8 cellular contexts compared by ENCODE assay signal in genomic region chr17:69335018-69335417, GRCh38. TPM values are rescaled to one million over a fixed set of nuclear protein-coding genes. Genes with fewer than 3 reads are reported as not detected.
DNase-seq lines count a peak whose midpoint lies in the region; ATAC-seq and TF ChIP-seq lines count a peak whose summit lies in the region.

No MANE protein-coding gene starts in this region.

- H3K14ac ChIP-seq in IMR-90 (replicated peaks; ENCODE audit: low read depth, low read length): no peak overlapping the region

- no peak overlapping the region for H3K4ac ChIP-seq in IMR-90 (ENCODE audit: low read depth, low read length)

- H2AK5ac ChIP-seq in IMR-90 (ENCODE audit: low read depth, low read length): no peak overlapping the region

- H2AK9ac ChIP-seq in IMR-90 (replicated peaks; ENCODE audit: low read depth, low read length, poor library complexity): no peak overlapping the region

- peaks cover 0 to 3% of the 10 kb centered on the region in 2 donors for H3K9me3 Mint-ChIP-seq in activated naive CD4-positive, alpha-beta T cell treated with anti-CD3 and anti-CD28 coated beads, Interleukin-2, amount 50 U/mL, for 72 hours
- peaks cover 3% of the 10 kb centered on the region for H3K9me3 Mint-ChIP-seq in activated CD4-positive, alpha-beta T cell treated with anti-CD3 and anti-CD28 coated beads, Interleukin-2, amount 10 ng/mL, durations not matched to agents 7 days and 5 days

- H3K36me3 ChIP-seq in IMR-90 (ENCODE audit: control insufficient read depth, insufficient read depth, low read length) (no peaks in the 10 kb centered on the region), lung (ENCODE audit: control insufficient read depth in 2 of 2, insufficient read depth in 2 of 2, low read length in 2 of 2) (no peaks in the 10 kb centered on the region)

- H3K23ac ChIP-seq in IMR-90 (ENCODE audit: low read depth, low read length): no peak overlapping the region

- no peak for TF ChIP-seq POLR2A in IMR-90 (IDR thresholded peaks at IDR 0.05; ENCODE audit: low read depth, low read length)

- H2AFZ ChIP-seq in IMR-90 (replicated peaks; ENCODE audit: low read length, poor library complexity): no peak overlapping the region

- no peaks in the 10 kb centered on the region for H4K20me1 ChIP-seq in IMR-90 (ENCODE audit: insufficient read depth, low read length)

- intact Hi-C loops in IMR-90 (cut with micrococcal nuclease): loop anchor here (1.0 to 10.0 kb wide), 2 partner anchors 188 to 1290 kb away; no protein-coding TSS in a partner anchor

- H3K4me1 ChIP-seq in IMR-90 (ENCODE audit: control insufficient read depth, insufficient read depth, low read length) (no peaks in the 10 kb centered on the region), lung (ENCODE audit: control insufficient read depth in 2 of 2, insufficient read depth in 2 of 2, low read length in 2 of 2) (no peaks in the 10 kb centered on the region)

- no peak overlapping the region for H2BK20ac ChIP-seq in IMR-90 (ENCODE audit: low read depth, low read length)

- peaks cover 0 to 2% of the 10 kb centered on the region in 2 donors for H3K36me3 Mint-ChIP-seq in activated naive CD4-positive, alpha-beta T cell treated with anti-CD3 and anti-CD28 coated beads, Interleukin-2, amount 50 U/mL, for 72 hours
- H3K36me3 Mint-ChIP-seq in activated CD4-positive, alpha-beta T cell treated with anti-CD3 and anti-CD28 coated beads, Interleukin-2, amount 10 ng/mL, durations not matched to agents 7 days and 5 days (ENCODE audit: low read depth): no peaks in the 10 kb centered on the region

- H3K9me1 ChIP-seq in IMR-90 (ENCODE audit: insufficient read depth, low read length): no peaks in the 10 kb centered on the region

- POLR2A ChIA-PET in IMR-90 (lab: Charles Lee; ENCODE audit: unreplicated experiment): no interaction called here
- POLR2A ChIA-PET in activated CD4-positive, alpha-beta T cell treated with anti-CD3 and anti-CD28 coated beads, Interleukin-2, amount 10 ng/mL, durations not matched to agents 7 days and 5 days (lab: Charles Lee): interaction anchor here (0.7 kb wide), 1 partner anchor 395 kb away, joined by 4 read pairs; no protein-coding TSS in a partner anchor

- in situ Hi-C loops in IMR-90 (cut with MboI; ENCODE audit: low sequenced_read_pairs) (no loop called here), astrocyte of the spinal cord (cut with HindIII; ENCODE audit: low sequenced_read_pairs) (no loop called here)

- no peaks in the 10 kb centered on the region for H3K9me3 ChIP-seq in IMR-90 (ENCODE audit: control insufficient read depth, insufficient read depth, low read length)
- no peaks in the 10 kb centered on the region for H3K9me3 ChIP-seq in lung (ENCODE audit: control insufficient read depth in 2 of 2, insufficient read depth in 1 of 2, low read length in 1 of 2)

- no peak overlapping the region for H2BK120ac ChIP-seq in IMR-90 (ENCODE audit: low read depth, low read length)

- H3K27ac Mint-ChIP-seq in activated naive CD4-positive, alpha-beta T cell treated with anti-CD3 and anti-CD28 coated beads, Interleukin-2, amount 50 U/mL, for 72 hours: no peak overlapping the region
- no peak overlapping the region for H3K27ac Mint-ChIP-seq in activated CD4-positive, alpha-beta T cell treated with anti-CD3 and anti-CD28 coated beads, Interleukin-2, amount 10 ng/mL, durations not matched to agents 7 days and 5 days

- peak; percentile 66 for DNase-seq in GM03348 (ENCODE audit: low spot score)
- DNase-seq in IMR-90: peak; percentile 60
- peak; percentile 42 for DNase-seq in astrocyte of the spinal cord (ENCODE audit: low read depth, low spot score)
- no peak for DNase-seq in lung (ENCODE audit: low spot score)
- no peak for DNase-seq in activated naive CD4-positive, alpha-beta T cell treated with anti-CD3 and anti-CD28 coated beads, Interleukin-2, amount 50 U/mL, for 72 hours (ENCODE audit: low spot score in 2 of 2)
- DNase-seq in activated CD4-positive, alpha-beta T cell treated with anti-CD3 and anti-CD28 coated beads, Interleukin-2, amount 10 ng/mL, durations not matched to agents 7 days and 5 days: no peak

- H4K5ac ChIP-seq in IMR-90 (ENCODE audit: low read depth, low read length): no peak overlapping the region

- no peak overlapping the region for H2BK15ac ChIP-seq in IMR-90 (ENCODE audit: low read depth, low read length)

- CTCF ChIA-PET in IMR-90 (lab: Yijun Ruan, JAX): interaction anchor here (0.6 to 3.6 kb wide), 7 partner anchors 8 to 1718 kb away, joined by 3 to 15 read pairs (median 3); partner anchors contain the start of gene ABCA5
- CTCF ChIA-PET in activated CD4-positive, alpha-beta T cell treated with anti-CD3 and anti-CD28 coated beads, Interleukin-2, amount 10 ng/mL, durations not matched to agents 7 days and 5 days (lab: Charles Lee): interaction anchor here (0.5 to 1.7 kb wide), 5 partner anchors 8 to 207 kb away, joined by 3 read pairs; partner anchors contain the start of gene ABCA5

- H4K8ac ChIP-seq in IMR-90 (ENCODE audit: low read depth in 2 of 2, low read length in 2 of 2): no peak overlapping the region

- H3K27me3 ChIP-seq in IMR-90 (ENCODE audit: control insufficient read depth, insufficient read depth, low read length) (no peaks in the 10 kb centered on the region), lung (ENCODE audit: control insufficient read depth, insufficient read depth) (no peaks in the 10 kb centered on the region)

- WGBS in IMR-90 (ENCODE audit: extremely low coverage in 2 of 2, insufficient read length in 1 of 2), 2 experiments: no CpG with 5 or more reads among the region's 2 CpGs
- 13 to 26% methylated on average over 2 of the region's 2 CpGs for WGBS in lung, 2 donors

- dilution Hi-C loops in IMR-90 (cut with HindIII; ENCODE audit: low sequenced_read_pairs, unreplicated experiment): no loop called here

- no peak overlapping the region for H3K9ac ChIP-seq in IMR-90 (ENCODE audit: low read depth, low read length)

- no peak overlapping the region for H3K4me3 Mint-ChIP-seq in activated CD4-positive, alpha-beta T cell treated with anti-CD3 and anti-CD28 coated beads, Interleukin-2, amount 10 ng/mL, durations not matched to agents 7 days and 5 days

- no peak overlapping the region for H3K56ac ChIP-seq in IMR-90 (ENCODE audit: extremely low read depth, insufficient read depth, low read length)

- H3K27me3 Mint-ChIP-seq in activated CD4-positive, alpha-beta T cell treated with anti-CD3 and anti-CD28 coated beads, Interleukin-2, amount 10 ng/mL, durations not matched to agents 7 days and 5 days: peaks cover 17% of the 10 kb centered on the region

- H3K4me3 ChIP-seq in IMR-90 (ENCODE audit: insufficient read depth, low read depth, low read length) (no peak overlapping the region), astrocyte of the spinal cord (ENCODE audit: low read depth, low read length) (no peak overlapping the region), lung (no peak overlapping the region)

- H3K27ac ChIP-seq in IMR-90 (ENCODE audit: insufficient read depth, low read length): no peak overlapping the region
- H3K27ac ChIP-seq in lung (ENCODE audit: low read depth in 1 of 2, low read length in 1 of 2): no peak overlapping the region

- no peaks in the 10 kb centered on the region for H3K79me1 ChIP-seq in IMR-90 (ENCODE audit: low read depth in 1 of 2, low read length in 2 of 2)

- no peak overlapping the region for H4K91ac ChIP-seq in IMR-90 (ENCODE audit: insufficient read depth, low read depth, low read length)

- peak; percentile 60 for TF ChIP-seq CTCF in IMR-90 (conservative IDR thresholded peaks at IDR 0.05; ENCODE audit: low read depth, low read length)
- peak; percentile 48 for TF ChIP-seq CTCF in astrocyte of the spinal cord (IDR thresholded peaks at IDR 0.05; ENCODE audit: low read depth, low read length)
- peak; percentile 23 for TF ChIP-seq CTCF in lung (IDR thresholded peaks at IDR 0.05; ENCODE audit: control extremely low read depth, extremely low read depth)

- H3K18ac ChIP-seq in IMR-90 (ENCODE audit: low read depth, low read length): no peak overlapping the region

- H2BK5ac ChIP-seq in IMR-90 (ENCODE audit: low read depth, low read length, poor library complexity, severe bottlenecking): no peak overlapping the region

- no TSS peak for BruUV-seq in IMR-90 (replicated peaks; lab: Mats Ljungman, UMichigan)

- peak; percentile 62 for TF ChIP-seq RAD21 in IMR-90 (IDR thresholded peaks at IDR 0.05; ENCODE audit: low read length)

- H3K4me1 Mint-ChIP-seq in activated CD4-positive, alpha-beta T cell treated with anti-CD3 and anti-CD28 coated beads, Interleukin-2, amount 10 ng/mL, durations not matched to agents 7 days and 5 days: peaks cover 7% of the 10 kb centered on the region

- ATAC-seq in IMR-90 (ENCODE audit: low read depth): peak; percentile 75
- no peak for ATAC-seq in lung (ENCODE audit: insufficient read depth, low FRiP score)
- ATAC-seq in GM21529 (IDR thresholded peaks at IDR 0.05; ENCODE audit: unreplicated experiment): no peak
- ATAC-seq in GM21737 (IDR thresholded peaks at IDR 0.05; ENCODE audit: unreplicated experiment): no peak
- no peak for ATAC-seq in activated naive CD4-positive, alpha-beta T cell treated with anti-CD3 and anti-CD28 coated beads, Interleukin-2, amount 50 U/mL, for 72 hours

- no peak overlapping the region for H3K4me2 ChIP-seq in IMR-90 (ENCODE audit: low read depth, low read length)

TF ChIP-seq in IMR-90, 13 proteins besides CTCF, POLR2A, EP300 and RAD21:
- TF ChIP-seq SMC3 (IDR thresholded peaks at IDR 0.05; ENCODE audit: low read depth, low read length) (peak; percentile 39), CHD1 (IDR thresholded peaks at IDR 0.05; ENCODE audit: low read depth, low read length) (no peak)

RNA-seq across cellular contexts. Expression of gene ABCA5, which starts 8.1 kb away (rescaled TPM):
- 2.3 and 3.6 TPM in 2 replicates for total RNA-seq in IMR-90 (2012; rRNA removed)
- 1.0 and 1.3 TPM in 2 replicates for polyA plus RNA-seq in IMR-90 (2012; rRNA removed)
- polyA plus RNA-seq in IMR-90 (2012; cell fraction: cytosol; rRNA removed): 0.08 and 0.09 TPM in 2 replicates
- polyA plus RNA-seq in IMR-90 (2012; cell fraction: nucleus; rRNA removed; ENCODE audit: low replicate concordance): 0.59 and 5.8 TPM in 2 replicates
- 10 to 100 TPM; 16.8 to 76.3 TPM for total RNA-seq in lung
- polyA plus RNA-seq in lung: 10 to 100 TPM in 1 of 2 donors, 1 to 10 TPM in 1; 4.8 to 22.8 TPM
- 10 to 100 TPM; 29.1 to 53.1 TPM for total RNA-seq in activated naive CD4-positive, alpha-beta T cell treated with anti-CD3 and anti-CD28 coated beads, Interleukin-2, amount 50 U/mL, for 72 hours
- total RNA-seq in activated CD4-positive, alpha-beta T cell treated with anti-CD3 and anti-CD28 coated beads, Interleukin-2, amount 10 ng/mL, durations not matched to agents 7 days and 5 days: 10 to 100 TPM; 19.0 to 21.9 TPM

Comparison
In these comparisons a context has a peak if more than half of its experiments do, and no peak if none do; other contexts are left out.
1. DNase-seq: peak in GM03348 (single experiment), IMR-90 (single experiment) and astrocyte of the spinal cord (single experiment); none in lung (single experiment), activated naive CD4-positive, alpha-beta T cell treated with anti-CD3 and anti-CD28 coated beads, Interleukin-2, amount 50 U/mL, for 72 hours (0 of 2) and activated CD4-positive, alpha-beta T cell treated with anti-CD3 and anti-CD28 coated beads, Interleukin-2, amount 10 ng/mL, durations not matched to agents 7 days and 5 days (single experiment).
2. Peak in every context shown above with its lines, with median percentiles within 50 percentile points of each other: CTCF ChIP-seq.